ENCODE assay signal across 12 cellular contexts in the genomic region with DNA sequence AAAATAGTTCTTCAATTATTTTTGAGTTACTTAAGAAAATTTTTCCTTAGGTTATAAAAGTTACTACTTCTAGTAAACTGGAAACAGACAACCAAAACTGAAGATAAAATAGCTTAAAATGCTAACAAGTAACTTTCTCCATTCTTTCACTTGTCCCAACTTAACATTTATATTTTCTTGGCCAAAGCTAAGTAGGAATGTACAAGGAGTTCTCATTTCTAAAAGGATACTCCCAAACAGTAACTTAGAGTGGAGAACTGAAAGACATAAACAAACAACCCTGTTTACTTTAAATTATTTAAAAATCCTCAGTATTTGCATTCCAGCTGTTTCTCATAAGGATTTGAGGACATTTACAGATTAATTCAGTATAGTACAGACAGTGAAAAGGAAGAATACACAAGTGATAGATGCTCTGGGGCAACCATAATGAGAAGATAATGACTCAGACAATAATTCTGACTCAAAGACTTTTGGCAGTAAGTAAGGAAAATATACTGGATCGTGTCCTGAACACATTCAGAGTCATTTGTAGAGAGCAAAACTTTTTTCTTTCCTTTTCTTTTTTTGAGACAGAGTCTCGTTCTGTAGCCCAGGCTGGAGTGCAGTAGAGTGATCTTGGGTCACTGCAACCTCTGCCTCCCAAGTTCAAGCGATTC. TPM values are rescaled to one million over a fixed set of nuclear protein-coding genes. Genes with fewer than 3 reads are reported as not detected.
DNase-seq lines count a peak whose midpoint lies in the region; ATAC-seq and TF ChIP-seq lines count a peak whose summit lies in the region.
"Had no signal": no experiment of that assay in that cellular context is flagged by ENCODE, and none has a peak within 500 bp of the region (broad histone marks: within the 10 kb centered on the region; RNA-seq: fewer than 3 reads in every experiment).

No MANE protein-coding gene starts in this region.

- peaks cover 10% of the 10 kb centered on the region for H3K79me2 ChIP-seq in osteoblast (ENCODE audit: insufficient read depth, low read length)

- H3K27ac ChIP-seq in SK-N-MC (peak overlapping the region; percentile 61; the same call in 1 of the 2 replicates), osteoblast (ENCODE audit: low read depth, low read length) (peak overlapping the region; percentile 56)
- H3K27ac ChIP-seq: VCaP had no signal

- peak overlapping the region; percentile 71 for H3K4me2 ChIP-seq in osteoblast (ENCODE audit: insufficient read depth, low read length)

- H3K36me3 ChIP-seq in SK-N-MC (ENCODE audit: insufficient read depth, low read length) (peaks cover 39% of the 10 kb centered on the region), osteoblast (ENCODE audit: insufficient read depth, low read length) (peaks cover 10% of the 10 kb centered on the region)

- ATAC-seq in GM21576 (IDR thresholded peaks at IDR 0.05; ENCODE audit: unreplicated experiment) = no peak

- H3K4me3 ChIP-seq in AG09309 (ENCODE audit: control insufficient read depth, low read depth, low read length) (no peak overlapping the region), SK-N-MC (no peak overlapping the region), osteoblast (ENCODE audit: insufficient read depth, low read length) (peak overlapping the region; percentile 41)

- no peak overlapping the region for H3K9ac ChIP-seq in SK-N-MC (ENCODE audit: insufficient read length)

- H3K9me3 ChIP-seq in SK-N-MC (ENCODE audit: low read depth, low read length) (no peaks in the 10 kb centered on the region), osteoblast (ENCODE audit: low read depth, low read length) (no peaks in the 10 kb centered on the region)

- H3K4me1 ChIP-seq in osteoblast (ENCODE audit: insufficient read depth, low read length) = peaks cover 36% of the 10 kb centered on the region

- no peaks in the 10 kb centered on the region for H3K27me3 ChIP-seq in osteoblast (ENCODE audit: insufficient read depth, low read length)

- H4K20me1 ChIP-seq in osteoblast (ENCODE audit: insufficient read depth, low read length) = no peaks in the 10 kb centered on the region

- no peak overlapping the region for H2AFZ ChIP-seq in osteoblast (ENCODE audit: low read length)

- TF ChIP-seq CTCF in AG09309 (IDR thresholded peaks at IDR 0.05; ENCODE audit: control insufficient read depth, insufficient read depth, low read depth, low read length, missing control alignments) = no peak
- TF ChIP-seq CTCF in osteoblast (IDR thresholded peaks at IDR 0.05; ENCODE audit: extremely low read depth, low read depth, low read length) = no peak

- DNase-seq in AG09309 (ENCODE audit: low read depth) = peak; percentile 45
- DNase-seq in SK-N-MC (ENCODE audit: low read depth, low spot score) = no peak
- DNase-seq in fibroblast of peridontal ligament (ENCODE audit: extremely low read depth) = peak; percentile 88
- no peak for DNase-seq in osteoblast (ENCODE audit: insufficient read length, low spot score, missing footprints)
- DNase-seq in NCI-H510A (lab: John Stamatoyannopoulos, UW) = no peak
- no peak for DNase-seq in epidermal melanocyte (ENCODE audit: insufficient read length, low spot score)
- DNase-seq in mucosa of gallbladder (ENCODE audit: low spot score) = no peak
- DNase-seq: activated T-cell treated with anti-CD3 and anti-CD28 coated beads, Interleukin-2, amount 50 U/mL, for 48 hours; caudate nucleus; NCI-H146 had no signal

RNA-seq across cellular contexts. Expression of a gene that starts 29.2 kb away (rescaled TPM):
- total RNA-seq in osteoblast = 2,826 and 3,042 TPM in 2 replicates
- total RNA-seq in mucosa of gallbladder = 733 TPM

RNA-seq across cellular contexts. Expression of a gene that starts 51.9 kb away (rescaled TPM):
- 26.4 and 30.1 TPM in 2 replicates for total RNA-seq in osteoblast
- total RNA-seq in mucosa of gallbladder = 47.7 TPM

Comparison
In these comparisons a context has a peak if more than half of its experiments do, and no peak if none do; other contexts are left out.
1. DNase-seq: peak in AG09309 (single experiment) and fibroblast of peridontal ligament (single experiment); none in SK-N-MC (single experiment), osteoblast (single experiment), NCI-H510A (single experiment), epidermal melanocyte (single experiment) and mucosa of gallbladder (single experiment).